ENCODE assay signal across 1 cellular context in genomic region chr5:149641000-149641576, GRCh38.
TF ChIP-seq lines count a peak whose summit lies in the region.

No MANE protein-coding gene starts in this region.

TF ChIP-seq in HepG2, 621 proteins besides CTCF, POLR2A, EP300 and RAD21 (continued from another document and continues in another):
- TF ChIP-seq ZBTB49 (CRISPR knock-in tag; IDR thresholded peaks at IDR 0.05; ENCODE audit: borderline replicate concordance) (no peak), ZBTB20 (CRISPR knock-in tag; IDR thresholded peaks at IDR 0.05; ENCODE audit: borderline replicate concordance, low read depth) (no peak), ZSCAN31 (CRISPR knock-in tag; IDR thresholded peaks at IDR 0.05; ENCODE audit: low read depth) (no peak), ADNP (CRISPR knock-in tag; IDR thresholded peaks at IDR 0.05) (no peak), SETDB1 (CRISPR knock-in tag; IDR thresholded peaks at IDR 0.05; ENCODE audit: borderline replicate concordance) (no peak), HNRNPL (IDR thresholded peaks at IDR 0.05; ENCODE audit: low read depth, low read length) (no peak), ZMYM2 (CRISPR knock-in tag; IDR thresholded peaks at IDR 0.05) (0 out of 2 replicates have a peak, but pooled peaks have one; percentile 8), ZNF354B (CRISPR knock-in tag; IDR thresholded peaks at IDR 0.05) (no peak), TEF (CRISPR knock-in tag; IDR thresholded peaks at IDR 0.05) (no peak), PATZ1 (CRISPR knock-in tag; IDR thresholded peaks at IDR 0.05) (no peak), ZNF333 (CRISPR knock-in tag; IDR thresholded peaks at IDR 0.05; ENCODE audit: borderline replicate concordance) (no peak), ZNF773 (CRISPR knock-in tag; IDR thresholded peaks at IDR 0.05; ENCODE audit: borderline replicate concordance) (no peak), EHMT2 (IDR thresholded peaks at IDR 0.05; ENCODE audit: borderline replicate concordance, low read depth, low read length) (no peak; the same call in 1 of the 2 replicates), HDAC6 (IDR thresholded peaks at IDR 0.05; ENCODE audit: low read depth, low read length) (no peak), SIN3B (IDR thresholded peaks at IDR 0.05; ENCODE audit: low read length) (no peak), IRF9 (CRISPR knock-in tag; IDR thresholded peaks at IDR 0.05; ENCODE audit: borderline replicate concordance) (no peak), NFAT5 (CRISPR knock-in tag; IDR thresholded peaks at IDR 0.05) (no peak), ZNF543 (CRISPR knock-in tag; IDR thresholded peaks at IDR 0.05) (no peak), FOXM1 (CRISPR knock-in tag; IDR thresholded peaks at IDR 0.05) (no peak), PHF20 (CRISPR knock-in tag; IDR thresholded peaks at IDR 0.05) (no peak), PAX8 (CRISPR knock-in tag; IDR thresholded peaks at IDR 0.05; ENCODE audit: borderline replicate concordance) (no peak), ZFY (CRISPR knock-in tag; IDR thresholded peaks at IDR 0.05) (0 out of 2 replicates have a peak, but pooled peaks have one; percentile 29), ZNF615 (CRISPR knock-in tag; IDR thresholded peaks at IDR 0.05; ENCODE audit: borderline replicate concordance) (no peak), ZBTB39 (CRISPR knock-in tag; IDR thresholded peaks at IDR 0.05) (no peak), ASH2L (IDR thresholded peaks at IDR 0.05; ENCODE audit: insufficient read length, low read depth, low read length) (peak; percentile 67), ZNF280D (CRISPR knock-in tag; IDR thresholded peaks at IDR 0.05) (no peak; the same call in 1 of the 2 replicates), TSC22D2 (CRISPR knock-in tag; IDR thresholded peaks at IDR 0.05; ENCODE audit: borderline replicate concordance) (no peak), ZNF713 (CRISPR knock-in tag; IDR thresholded peaks at IDR 0.05) (no peak), ZNF263 (CRISPR knock-in tag; IDR thresholded peaks at IDR 0.05) (no peak), HMGXB4 (CRISPR knock-in tag; IDR thresholded peaks at IDR 0.05; ENCODE audit: borderline replicate concordance in 1 of 2, low read depth in 1 of 2) (0 out of 4 replicates have a peak, but pooled peaks of 1 of the 2 experiments have one; percentile 42), ZNF703 (CRISPR knock-in tag; IDR thresholded peaks at IDR 0.05; ENCODE audit: borderline replicate concordance) (no peak), ZNF260 (CRISPR knock-in tag; IDR thresholded peaks at IDR 0.05; ENCODE audit: borderline replicate concordance, low read depth) (no peak), FOXC1 (CRISPR knock-in tag; IDR thresholded peaks at IDR 0.05; ENCODE audit: borderline replicate concordance) (no peak), ELK4 (CRISPR knock-in tag; IDR thresholded peaks at IDR 0.05; ENCODE audit: borderline replicate concordance) (no peak), GLI4 (CRISPR knock-in tag; IDR thresholded peaks at IDR 0.05; ENCODE audit: borderline replicate concordance) (no peak), FOXK2 (IDR thresholded peaks at IDR 0.05) (no peak), HMG20A (CRISPR knock-in tag; IDR thresholded peaks at IDR 0.05; ENCODE audit: borderline replicate concordance) (no peak), XRCC5 (optimal IDR thresholded peaks at IDR 0.05; ENCODE audit: low read length) (no peak)
